ENCODE assay signal across 8 cellular contexts in genomic region chr10:100743626-100744135, GRCh38. TPM values are rescaled to one million over a fixed set of nuclear protein-coding genes. Genes with fewer than 3 reads are reported as not detected.
DNase-seq lines count a peak whose midpoint lies in the region; ATAC-seq, FAIRE-seq and TF ChIP-seq lines count a peak whose summit lies in the region.

No MANE protein-coding gene starts in this region.

- H3K9ac ChIP-seq in K562 (ENCODE audit: insufficient read depth in 1 of 2, low read depth in 2 of 2, low read length in 2 of 2) (no peak overlapping the region), keratinocyte (ENCODE audit: control insufficient read depth, extremely low read depth, insufficient read depth, low read length) (no peak overlapping the region)

- peak; percentile 75 for ATAC-seq in SK-N-SH treated with all-trans-retinoic acid at 6 μM for 48 hours
- peak; percentile 90 for ATAC-seq in K562
- ATAC-seq in HG03196 (IDR thresholded peaks at IDR 0.05; ENCODE audit: unreplicated experiment) = no peak

- H3K4me3 ChIP-seq in K562 (no peak overlapping the region), keratinocyte (ENCODE audit: control insufficient read depth in 2 of 3, extremely low read depth in 1 of 3, insufficient read depth in 2 of 3, low read depth in 1 of 3, low read length in 3 of 3) (no peak overlapping the region)

- peak overlapping the region; percentile 5 to 50 (median 19) for H3K27ac Mint-ChIP-seq in IgD-negative memory B cell

- H3K4me2 ChIP-seq in K562 (ENCODE audit: insufficient read depth, low read length) (no peak overlapping the region), keratinocyte (ENCODE audit: control insufficient read depth, extremely low read depth, insufficient read depth, low read depth, low read length) (no peak overlapping the region)

- H3K36me3 ChIP-seq in K562 (ENCODE audit: control insufficient read depth, insufficient read depth, low read length) (no peaks in the 10 kb centered on the region), keratinocyte (ENCODE audit: control insufficient read depth in 2 of 2, extremely low read depth in 1 of 2, insufficient read depth in 2 of 2, low read length in 2 of 2) (no peaks in the 10 kb centered on the region)

- H3K79me2 ChIP-seq in K562 (ENCODE audit: control insufficient read depth, insufficient read depth, low read length) (no peaks in the 10 kb centered on the region), keratinocyte (ENCODE audit: control insufficient read depth, insufficient read depth, low read length) (no peaks in the 10 kb centered on the region)

- peak; percentile 51 for DNase-seq in NCI-H1436 (lab: John Stamatoyannopoulos, UW)
- no peak for DNase-seq in NCI-H1436 treated with DMSO at 0.1 percent for 48 hours (lab: John Stamatoyannopoulos, UW)
- DNase-seq in K562 (ENCODE audit: extremely low read depth in 1 of 4, low spot score in 3 of 4) = peak; percentile 64 to 70 (median 66)
- peak; percentile 13 for DNase-seq in keratinocyte (ENCODE audit: low read depth, low spot score)
- peak; percentile 30 for DNase-seq in stimulated activated CD8-positive, alpha-beta memory T cell treated with anti-CD3 and anti-CD28 coated beads, Interleukin-12 subunit alpha, Interleukin-12 subunit beta, amount 100 ng/mL, for 1 hour (ENCODE audit: low read depth)

- peak; percentile 70 to 78 (median 72) for TF ChIP-seq CTCF in K562 (IDR thresholded peaks at IDR 0.05 in 2 of 3, conservative IDR thresholded peaks at IDR 0.05 in 1 of 3; ENCODE audit: insufficient read depth in 2 of 3, low read depth in 1 of 3, low read length in 3 of 3)
- TF ChIP-seq CTCF in keratinocyte (optimal IDR thresholded peaks at IDR 0.05 in 1 of 3, IDR thresholded peaks at IDR 0.05 in 1 of 3, conservative IDR thresholded peaks at IDR 0.05 in 1 of 3; ENCODE audit: extremely low read depth in 1 of 3, insufficient read depth in 2 of 3, low read length in 3 of 3) = peak; percentile 71 to 83 (median 81)

- H3K4me3 Mint-ChIP-seq in IgD-negative memory B cell = peak overlapping the region in 3 of 4 donors; percentile 13 to 80 (median 52)

- CTCF ChIA-PET in K562 (lab: Yijun Ruan, JAX; ENCODE audit: low intra/inter-chr PET ratio) = interaction anchor here (0.6 to 3.1 kb wide), 3 partner anchors 15 to 181 kb away, joined by 3 to 16 read pairs (median 4); no protein-coding TSS in a partner anchor

- peaks cover 0 to 1% (median 0%) of the 10 kb centered on the region in 3 donors for H3K9me3 Mint-ChIP-seq in IgD-negative memory B cell

- peaks cover 5% of the 10 kb centered on the region for H3K36me3 Mint-ChIP-seq in IgD-negative memory B cell

- dilution Hi-C loops in keratinocyte (cut with MboI; ENCODE audit: extremely low pct_ligation_motif_present, low sequenced_read_pairs) = no loop called here

- TF ChIP-seq POLR2A in K562 (conservative IDR thresholded peaks at IDR 0.05) = no peak

- peaks cover 19 to 75% of the 10 kb centered on the region in 2 experiments; a peak in 4 of 5 replicates for H3K27me3 ChIP-seq in K562 (ENCODE audit: control insufficient read depth in 2 of 2, insufficient read depth in 2 of 2, low read length in 2 of 2)
- H3K27me3 ChIP-seq in keratinocyte (ENCODE audit: control insufficient read depth, extremely low read depth, insufficient read depth, low read length) = peaks cover 99% of the 10 kb centered on the region

- H2AFZ ChIP-seq in K562 (ENCODE audit: low read depth, low read length) (no peak overlapping the region), keratinocyte (ENCODE audit: control insufficient read depth, low read length) (no peak overlapping the region)

- H3K9me3 ChIP-seq in K562 (replicated peaks; ENCODE audit: control insufficient read depth, insufficient read depth, low read depth, low read length) (no peaks in the 10 kb centered on the region), keratinocyte (ENCODE audit: control insufficient read depth, low read depth, low read length) (no peaks in the 10 kb centered on the region)

- in situ Hi-C loops in K562 (cut with MboI) = loop anchor here (5.0 kb wide), 1 partner anchor 181 kb away; no protein-coding TSS in a partner anchor

- no TSS peak for BruUV-seq in K562 (replicated peaks; lab: Mats Ljungman, UMichigan)

- H3K27ac ChIP-seq in K562 (ENCODE audit: extremely low read depth, low read depth, low read length) = no peak overlapping the region
- H3K27ac ChIP-seq in keratinocyte (ENCODE audit: control insufficient read depth, insufficient read depth, low read length) = no peak overlapping the region

- peaks cover 63% of the 10 kb centered on the region for H3K27me3 Mint-ChIP-seq in IgD-negative memory B cell

- H3K9me1 ChIP-seq in K562 (ENCODE audit: control insufficient read depth, insufficient read depth, low read length) (no peaks in the 10 kb centered on the region), keratinocyte (ENCODE audit: control insufficient read depth, extremely low read depth, insufficient read depth, low read length) (no peaks in the 10 kb centered on the region)

- peaks cover 17 to 21% (median 20%) of the 10 kb centered on the region in 3 donors for H3K4me1 Mint-ChIP-seq in IgD-negative memory B cell

- TF ChIP-seq RAD21 in K562 (CRISPR knock-in tag; conservative IDR thresholded peaks at IDR 0.05 in 1 of 2, IDR thresholded peaks at IDR 0.05 in 1 of 2) = peak; percentile 57 to 76

- no peak for TF ChIP-seq EP300 in K562 (IDR thresholded peaks at IDR 0.05; ENCODE audit: low read length)

- H3K4me1 ChIP-seq in K562 (replicated peaks in 1 of 2; ENCODE audit: control insufficient read depth in 2 of 2, insufficient read depth in 2 of 2, low read length in 2 of 2) (peaks cover 0 to 29% of the 10 kb centered on the region in 2 experiments; a peak in 2 of 5 replicates), keratinocyte (ENCODE audit: control insufficient read depth, extremely low read depth, insufficient read depth, low read length) (peaks cover 3% of the 10 kb centered on the region)

- FAIRE-seq in K562 (lab: Jason Lieb, UNC) (peak; percentile 82), keratinocyte (lab: Jason Lieb, UNC) (no peak)

- intact Hi-C loops in K562 (cut with micrococcal nuclease) = loop anchor here (2.0 to 5.0 kb wide), 2 partner anchors 71 to 181 kb away; no protein-coding TSS in a partner anchor

- POLR2A ChIA-PET in K562 (lab: Yijun Ruan, JAX) = no interaction called here

- peaks cover 11% of the 10 kb centered on the region; the same call in 1 of the 2 replicates for H4K20me1 ChIP-seq in K562 (replicated peaks; ENCODE audit: control insufficient read depth, insufficient read depth, low read length)
- H4K20me1 ChIP-seq in keratinocyte (ENCODE audit: control insufficient read depth, extremely low read depth, insufficient read depth, low read length) = peaks cover 8% of the 10 kb centered on the region

- WGBS in K562 (ENCODE audit: insufficient coverage, low coverage, missing lambda C conversion rate) = 0% methylated on average over 14 of the region's 16 CpGs

TF ChIP-seq in SK-N-SH treated with all-trans-retinoic acid at 6 μM for 48 hours, 23 proteins besides CTCF, POLR2A, EP300 and RAD21:
- no peak for TF ChIP-seq RARB (CRISPR knock-in tag; IDR thresholded peaks at IDR 0.05)
- no peak for TF ChIP-seq TOX (CRISPR knock-in tag; IDR thresholded peaks at IDR 0.05; ENCODE audit: borderline replicate concordance)
- no peak for TF ChIP-seq OSR1 (CRISPR knock-in tag; IDR thresholded peaks at IDR 0.05)
- TF ChIP-seq ESRRG (CRISPR knock-in tag; IDR thresholded peaks at IDR 0.05) = no peak
- TF ChIP-seq PPARA (CRISPR knock-in tag; IDR thresholded peaks at IDR 0.05; ENCODE audit: borderline replicate concordance) = no peak
- no peak for TF ChIP-seq ZFP3 (CRISPR knock-in tag; IDR thresholded peaks at IDR 0.05)
- no peak for TF ChIP-seq CSDC2 (CRISPR knock-in tag; IDR thresholded peaks at IDR 0.05)

TF ChIP-seq in K562, 482 proteins besides CTCF, POLR2A, EP300 and RAD21 (continues in another document):
- TF ChIP-seq STAG1 (CRISPR knock-in tag; IDR thresholded peaks at IDR 0.05; ENCODE audit: borderline replicate concordance) (peak; percentile 30; the same call in 1 of the 2 replicates), LEF1 (IDR thresholded peaks at IDR 0.05) (no peak), SMC3 (conservative IDR thresholded peaks at IDR 0.05; ENCODE audit: insufficient read depth, low read depth, low read length) (peak; percentile 34), XRCC5 (IDR thresholded peaks at IDR 0.05; ENCODE audit: low read depth, low read length) (no peak)

RNA-seq across cellular contexts. Expression of gene PAX2, which starts 1.7 kb away (rescaled TPM):
- polyA plus RNA-seq in IgD-negative memory B cell (not detected), K562 (2011; rRNA removed) (not detected in 2 replicates), K562 (2014; fragmentation: Illumina TruSeq; extraction: Trizol) (not detected in 2 replicates), K562 (2014; fragmentation: Nextera tagmentation; extraction: Ambion mirVana) (not detected), K562 (2014; rRNA removed) (not detected in 2 replicates), keratinocyte (not detected in 3 replicates)
- not detected in 2 replicates for total RNA-seq in K562 (2011; cell fraction: chromatin; rRNA removed; ENCODE audit: low replicate concordance)
- total RNA-seq in K562 (2011; cell fraction: nucleolus; rRNA removed) = not detected in 2 replicates
- not detected in 2 replicates for total RNA-seq in K562 (2011; cell fraction: nucleoplasm; rRNA removed)
- total RNA-seq in K562 (2014; rRNA removed) (not detected in 2 replicates), K562 (2014; rRNA removed; fragmentation: Illumina TruSeq; extraction: Trizol) (not detected in 2 replicates), K562 (2015; rRNA removed; fragmentation: Illumina TruSeq; extraction: Trizol) (not detected in 2 replicates), K562 (2021) (not detected in 2 replicates)
- not detected in 2 replicates for polyA plus RNA-seq in K562 (2011; cell fraction: cytosol; rRNA removed)
- polyA plus RNA-seq in K562 (2011; cell fraction: nucleus; rRNA removed) = not detected in 2 replicates
- polyA plus RNA-seq in K562 (2012) = not detected in 2 replicates
- polyA minus RNA-seq in K562 (2011; rRNA and poly(A)+ RNA removed) = not detected in 2 replicates
- polyA minus RNA-seq in K562 (2011; cell fraction: cytosol; rRNA and poly(A)+ RNA removed) = not detected in 2 replicates
- not detected in 2 replicates for polyA minus RNA-seq in K562 (2011; cell fraction: nucleus; rRNA and poly(A)+ RNA removed)
- not detected for polyA plus RNA-seq in keratinocyte (2011; ENCODE audit: low read depth)
- not detected in 2 replicates for polyA plus RNA-seq in keratinocyte (2011; cell fraction: cytosol; rRNA removed)
- not detected in 2 replicates for polyA plus RNA-seq in keratinocyte (2011; cell fraction: nucleus; rRNA removed)
- not detected in 2 replicates for polyA plus RNA-seq in keratinocyte (2012; ENCODE audit: low replicate concordance)
- polyA minus RNA-seq in keratinocyte = 0.03 TPM in 1 of 3 replicates, not detected in the others
- polyA minus RNA-seq in keratinocyte (2011; cell fraction: cytosol; rRNA and poly(A)+ RNA removed) = not detected
- polyA minus RNA-seq in keratinocyte (2011; cell fraction: nucleus; rRNA and poly(A)+ RNA removed) = not detected in 2 replicates
